In genomic region chr5:95761771-95762680, GRCh38 we compare ENCODE assay signal across 11 cellular contexts. TPM values are rescaled to one million over a fixed set of nuclear protein-coding genes. Genes with fewer than 3 reads are reported as not detected.
A peak's percentile ranks its signal among the peaks of the same experiment; 100 is the strongest.
DNase-seq lines count a peak whose midpoint lies in the region; ATAC-seq, FAIRE-seq and TF ChIP-seq lines count a peak whose summit lies in the region.
"Had no signal": no experiment of that assay in that cellular context is flagged by ENCODE, and none has a peak within 500 bp of the region (broad histone marks: within the 10 kb centered on the region; RNA-seq: fewer than 3 reads in every experiment).

No MANE protein-coding gene starts in this region.

- FAIRE-seq in frontal cortex (lab: Jason Lieb, UNC), result no peak

- H3K4me3 Mint-ChIP-seq in central memory CD8-positive, alpha-beta T cell, result no peak overlapping the region
- H3K4me3 Mint-ChIP-seq in osteocyte (ENCODE audit: unreplicated experiment), result no peak overlapping the region
- H3K4me3 Mint-ChIP-seq: T-helper 17 cell had no signal

- H3K27ac Mint-ChIP-seq in central memory CD8-positive, alpha-beta T cell (ENCODE audit: low read depth), result peak overlapping the region; percentile 86
- H3K27ac Mint-ChIP-seq in osteocyte (ENCODE audit: unreplicated experiment), result peak overlapping the region; percentile 77

- peak; percentile 87 for DNase-seq in EL
- peak; percentile 15 for DNase-seq in NAMALWA (ENCODE audit: low spot score)
- no peak for DNase-seq in central memory CD8-positive, alpha-beta T cell (ENCODE audit: low spot score in 2 of 2)
- DNase-seq in osteocyte (ENCODE audit: extremely low spot score, unreplicated experiment), result no peak
- DNase-seq in frontal cortex (ENCODE audit: low spot score in 2 of 2), result no peak
- DNase-seq in amniotic stem cell (lab: John Stamatoyannopoulos, UW), result no peak
- no peak for DNase-seq in iPS-NIHi7 (ENCODE audit: extremely low spot score)
- DNase-seq: NCI-H2107; stimulated activated CD4-positive, alpha-beta T cell treated with anti-CD3 and anti-CD28 coated beads, Interleukin-2, amount 100 ng/mL, for 24 hours; T-helper 17 cell had no signal

- no peaks in the 10 kb centered on the region for H3K9me3 Mint-ChIP-seq in central memory CD8-positive, alpha-beta T cell
- H3K9me3 Mint-ChIP-seq in osteocyte (ENCODE audit: unreplicated experiment), result no peaks in the 10 kb centered on the region

- TF ChIP-seq CTCF in osteocyte (IDR thresholded peaks at IDR 0.05), result no peak

- H3K4me1 Mint-ChIP-seq in central memory CD8-positive, alpha-beta T cell, result peaks cover 38% of the 10 kb centered on the region
- H3K4me1 Mint-ChIP-seq in osteocyte (ENCODE audit: unreplicated experiment), result peaks cover 56% of the 10 kb centered on the region

- no peaks in the 10 kb centered on the region for H3K36me3 Mint-ChIP-seq in central memory CD8-positive, alpha-beta T cell (ENCODE audit: insufficient read depth)
- peaks cover 65% of the 10 kb centered on the region for H3K36me3 Mint-ChIP-seq in osteocyte (ENCODE audit: unreplicated experiment)

- no peaks in the 10 kb centered on the region for H3K27me3 Mint-ChIP-seq in central memory CD8-positive, alpha-beta T cell
- no peaks in the 10 kb centered on the region for H3K27me3 Mint-ChIP-seq in osteocyte (ENCODE audit: unreplicated experiment)
- H3K27me3 Mint-ChIP-seq: T-helper 17 cell had no signal

- ATAC-seq in central memory CD8-positive, alpha-beta T cell (replicated peaks; ENCODE audit: extremely low read depth, poor library complexity, severe bottlenecking), result no peak
- no peak for ATAC-seq in GM21390 (IDR thresholded peaks at IDR 0.05; ENCODE audit: unreplicated experiment)

RNA-seq across cellular contexts. Expression of gene RHOBTB3, which starts 30.9 kb away (rescaled TPM):
- 190 and 208 TPM in 2 replicates for total RNA-seq in osteocyte
- total RNA-seq in frontal cortex, result 312 TPM

Comparison
In these comparisons a context has a peak if more than half of its experiments do, and no peak if none do; other contexts are left out.
1. DNase-seq: peak in EL (single experiment) and NAMALWA (single experiment); none in central memory CD8-positive, alpha-beta T cell (0 of 2), osteocyte (single experiment), frontal cortex (0 of 2), amniotic stem cell (single experiment) and iPS-NIHi7 (single experiment).